ENCODE assay signal across 11 cellular contexts in the genomic region with DNA sequence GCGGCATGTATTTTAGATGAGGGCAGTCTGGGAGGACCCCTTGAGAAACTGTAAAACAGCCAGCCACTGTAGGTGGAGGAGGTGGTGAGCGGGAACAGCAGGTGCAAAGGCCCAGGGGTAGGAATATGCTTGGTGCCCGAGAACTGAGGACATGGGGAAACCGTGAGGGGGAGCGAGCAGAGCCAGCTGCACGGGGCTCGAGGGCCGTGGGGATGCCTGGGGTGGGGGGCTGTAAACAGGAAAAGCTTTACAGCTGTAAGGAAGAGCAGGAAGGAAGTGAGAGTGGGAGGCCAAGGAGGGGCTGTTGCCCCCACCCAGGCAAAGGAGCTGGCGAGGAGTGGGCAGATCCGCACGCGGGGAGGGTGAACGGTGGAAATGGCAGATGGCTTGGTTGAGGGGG. TPM values are rescaled to one million over a fixed set of nuclear protein-coding genes. Genes with fewer than 3 reads are reported as not detected.
A peak's percentile ranks its signal among the peaks of the same experiment; 100 is the strongest.
DNase-seq lines count a peak whose midpoint lies in the region; ATAC-seq and TF ChIP-seq lines count a peak whose summit lies in the region.
"Had no signal": no experiment of that assay in that cellular context is flagged by ENCODE, and none has a peak within 500 bp of the region (broad histone marks: within the 10 kb centered on the region; RNA-seq: fewer than 3 reads in every experiment).

No MANE protein-coding gene starts in this region.

- H3K27me3 Mint-ChIP-seq in activated naive CD8-positive, alpha-beta T cell treated with anti-CD3 and anti-CD28 coated beads, Interleukin-2, amount 10 ng/mL, durations not matched to agents 7 days and 5 days = no peaks in the 10 kb centered on the region
- H3K27me3 Mint-ChIP-seq in activated naive CD8-positive, alpha-beta T cell treated with anti-CD3 and anti-CD28 coated beads for 36 hours = no peaks in the 10 kb centered on the region
- H3K27me3 Mint-ChIP-seq in chondrocyte (ENCODE audit: low read depth) = no peaks in the 10 kb centered on the region
- H3K27me3 Mint-ChIP-seq in naive thymus-derived CD8-positive, alpha-beta T cell = no peaks in the 10 kb centered on the region

- H3K27ac ChIP-seq in transverse colon (peak overlapping the region; percentile 67 to 88 (median 72)), caudate nucleus (ENCODE audit: low read depth, low read length) (no peak overlapping the region)

- TF ChIP-seq EP300 in transverse colon (IDR thresholded peaks at IDR 0.05; ENCODE audit: low read depth) = no peak

- H3K36me3 ChIP-seq in transverse colon = no peaks in the 10 kb centered on the region
- H3K36me3 ChIP-seq: colonic mucosa had no signal

- DNase-seq in activated naive CD8-positive, alpha-beta T cell treated with anti-CD3 and anti-CD28 coated beads, Interleukin-2, amount 10 ng/mL, durations not matched to agents 7 days and 5 days = no peak
- DNase-seq in activated naive CD8-positive, alpha-beta T cell treated with anti-CD3 and anti-CD28 coated beads for 36 hours = no peak
- DNase-seq in chondrocyte (ENCODE audit: low spot score) (no peak), transverse colon (no peak), mucosa of gallbladder (ENCODE audit: low spot score) (no peak), SIG-M5 treated with dmso at 0.1 percent for 504 hours (lab: John Stamatoyannopoulos, UW; ENCODE audit: unreplicated experiment) (no peak), caudate nucleus (lab: John Stamatoyannopoulos, UW) (no peak)
- no peak for DNase-seq in naive thymus-derived CD8-positive, alpha-beta T cell
- DNase-seq: activated naive CD4-positive, alpha-beta T cell treated with anti-CD3 and anti-CD28 coated beads for 36 hours; colonic mucosa; natural killer cell had no signal

- no peaks in the 10 kb centered on the region for H3K27me3 ChIP-seq in transverse colon
- H3K27me3 ChIP-seq: colonic mucosa had no signal

- H3K9me3 ChIP-seq in transverse colon = no peaks in the 10 kb centered on the region
- H3K9me3 ChIP-seq: colonic mucosa had no signal

- intact Hi-C loops in transverse colon (cut with DNase I; ENCODE audit: low total_unique reads) = no loop called here

- ATAC-seq in activated naive CD8-positive, alpha-beta T cell treated with anti-CD3 and anti-CD28 coated beads, Interleukin-2, amount 10 ng/mL, durations not matched to agents 7 days and 5 days (ENCODE audit: low read depth) = no peak
- no peak for ATAC-seq in naive thymus-derived CD8-positive, alpha-beta T cell
- ATAC-seq: natural killer cell had no signal

- 78 to 83% methylated on average over 10 to 13 of the region's 13 CpGs for WGBS in transverse colon (ENCODE audit: low coverage in 1 of 2), 2 donors

- H3K4me1 Mint-ChIP-seq in activated naive CD8-positive, alpha-beta T cell treated with anti-CD3 and anti-CD28 coated beads, Interleukin-2, amount 10 ng/mL, durations not matched to agents 7 days and 5 days = peaks cover 7% of the 10 kb centered on the region
- peaks cover 36% of the 10 kb centered on the region for H3K4me1 Mint-ChIP-seq in activated naive CD8-positive, alpha-beta T cell treated with anti-CD3 and anti-CD28 coated beads for 36 hours
- peaks cover 59% of the 10 kb centered on the region for H3K4me1 Mint-ChIP-seq in chondrocyte (ENCODE audit: low read depth)
- H3K4me1 Mint-ChIP-seq in naive thymus-derived CD8-positive, alpha-beta T cell = peaks cover 35 to 91% (median 74%) of the 10 kb centered on the region in 4 donors

- H3K27ac Mint-ChIP-seq in activated naive CD8-positive, alpha-beta T cell treated with anti-CD3 and anti-CD28 coated beads, Interleukin-2, amount 10 ng/mL, durations not matched to agents 7 days and 5 days = peak overlapping the region; percentile 5
- no peak overlapping the region for H3K27ac Mint-ChIP-seq in activated naive CD8-positive, alpha-beta T cell treated with anti-CD3 and anti-CD28 coated beads for 36 hours
- H3K27ac Mint-ChIP-seq in chondrocyte (ENCODE audit: unreplicated experiment) = peak overlapping the region; percentile 74
- H3K27ac Mint-ChIP-seq in naive thymus-derived CD8-positive, alpha-beta T cell = peak overlapping the region in 7 of 10 donors; percentile 35 to 83 (median 48)
- H3K27ac Mint-ChIP-seq: activated naive CD4-positive, alpha-beta T cell treated with anti-CD3 and anti-CD28 coated beads for 36 hours had no signal

- H3K4me3 Mint-ChIP-seq in activated naive CD8-positive, alpha-beta T cell treated with anti-CD3 and anti-CD28 coated beads, Interleukin-2, amount 10 ng/mL, durations not matched to agents 7 days and 5 days = no peak overlapping the region
- no peak overlapping the region for H3K4me3 Mint-ChIP-seq in activated naive CD8-positive, alpha-beta T cell treated with anti-CD3 and anti-CD28 coated beads for 36 hours
- H3K4me3 Mint-ChIP-seq in chondrocyte (ENCODE audit: unreplicated experiment) = no peak overlapping the region
- H3K4me3 Mint-ChIP-seq in naive thymus-derived CD8-positive, alpha-beta T cell = peak overlapping the region in 8 of 10 donors; percentile 10 to 64 (median 47)
- H3K4me3 Mint-ChIP-seq: activated naive CD4-positive, alpha-beta T cell treated with anti-CD3 and anti-CD28 coated beads for 36 hours; natural killer cell had no signal

- TF ChIP-seq POLR2A in transverse colon (IDR thresholded peaks at IDR 0.05) = no peak

- H3K4me3 ChIP-seq in transverse colon = no peak overlapping the region
- H3K4me3 ChIP-seq: colonic mucosa had no signal

- in situ Hi-C loops in transverse colon (cut with MboI; ENCODE audit: low pct_ligation_motif_present in 1 of 4, low pct_unique_long_range_greater_than_20kb in 1 of 4, low sequenced_read_pairs in 3 of 4) = no loop called here

- no peaks in the 10 kb centered on the region for H3K9me3 Mint-ChIP-seq in activated naive CD8-positive, alpha-beta T cell treated with anti-CD3 and anti-CD28 coated beads, Interleukin-2, amount 10 ng/mL, durations not matched to agents 7 days and 5 days
- H3K9me3 Mint-ChIP-seq in activated naive CD8-positive, alpha-beta T cell treated with anti-CD3 and anti-CD28 coated beads for 36 hours = no peaks in the 10 kb centered on the region
- H3K9me3 Mint-ChIP-seq in chondrocyte (ENCODE audit: low read depth) = no peaks in the 10 kb centered on the region
- H3K9me3 Mint-ChIP-seq in naive thymus-derived CD8-positive, alpha-beta T cell = no peaks in the 10 kb centered on the region
- H3K9me3 Mint-ChIP-seq: activated naive CD4-positive, alpha-beta T cell treated with anti-CD3 and anti-CD28 coated beads for 36 hours; natural killer cell had no signal

- no peaks in the 10 kb centered on the region for H3K36me3 Mint-ChIP-seq in activated naive CD8-positive, alpha-beta T cell treated with anti-CD3 and anti-CD28 coated beads, Interleukin-2, amount 10 ng/mL, durations not matched to agents 7 days and 5 days
- H3K36me3 Mint-ChIP-seq in activated naive CD8-positive, alpha-beta T cell treated with anti-CD3 and anti-CD28 coated beads for 36 hours = no peaks in the 10 kb centered on the region
- H3K36me3 Mint-ChIP-seq in chondrocyte (ENCODE audit: low read depth) = no peaks in the 10 kb centered on the region
- H3K36me3 Mint-ChIP-seq in naive thymus-derived CD8-positive, alpha-beta T cell = no peaks in the 10 kb centered on the region
- H3K36me3 Mint-ChIP-seq: natural killer cell had no signal

- TF ChIP-seq CTCF in chondrocyte (IDR thresholded peaks at IDR 0.05) = no peak
- no peak for TF ChIP-seq CTCF in transverse colon (IDR thresholded peaks at IDR 0.05)

- peaks cover 45 to 85% (median 64%) of the 10 kb centered on the region in 4 donors for H3K4me1 ChIP-seq in transverse colon

- POLR2A ChIA-PET in activated naive CD8-positive, alpha-beta T cell treated with anti-CD3 and anti-CD28 coated beads, Interleukin-2, amount 10 ng/mL, durations not matched to agents 7 days and 5 days (lab: Charles Lee) = no interaction called here
- POLR2A ChIA-PET in naive thymus-derived CD8-positive, alpha-beta T cell (lab: Charles Lee) = interaction anchor here (0.7 kb wide), 1 partner anchor 115 kb away, joined by 3 read pairs; no protein-coding TSS in a partner anchor

RNA-seq across cellular contexts. Expression of a gene that starts 34.3 kb away (rescaled TPM):
- total RNA-seq in activated naive CD8-positive, alpha-beta T cell treated with anti-CD3 and anti-CD28 coated beads, Interleukin-2, amount 10 ng/mL, durations not matched to agents 7 days and 5 days = 10 to 100 TPM; 28.8 to 29.3 TPM
- 10 to 100 TPM; 27.3 to 28.2 TPM for total RNA-seq in activated naive CD8-positive, alpha-beta T cell treated with anti-CD3 and anti-CD28 coated beads for 36 hours
- total RNA-seq in chondrocyte = 46.2 to 74.6 TPM (median 48.7 TPM) in 3 replicates
- 10 to 100 TPM; 11.2 to 11.6 TPM for total RNA-seq in naive thymus-derived CD8-positive, alpha-beta T cell
- 1 to 10 TPM; 1.4 to 2.7 (median 2.6) TPM for polyA plus RNA-seq in naive thymus-derived CD8-positive, alpha-beta T cell
- 100 to 1,000 TPM in 1 of 4 donors, 10 to 100 TPM in 3; 32.0 to 108 (median 63.0) TPM for total RNA-seq in transverse colon
- total RNA-seq in mucosa of gallbladder = 107 TPM

Comparison
In these comparisons a context has a peak if more than half of its experiments do, and no peak if none do; other contexts are left out.
1. H3K4me3 Mint-ChIP-seq: peak in naive thymus-derived CD8-positive, alpha-beta T cell (8 of 10); none in activated naive CD8-positive, alpha-beta T cell treated with anti-CD3 and anti-CD28 coated beads, Interleukin-2, amount 10 ng/mL, durations not matched to agents 7 days and 5 days (single experiment), activated naive CD8-positive, alpha-beta T cell treated with anti-CD3 and anti-CD28 coated beads for 36 hours (single experiment) and chondrocyte (single experiment).